Comparison of ENCODE assay signal across 1 cellular context in the genomic region with DNA sequence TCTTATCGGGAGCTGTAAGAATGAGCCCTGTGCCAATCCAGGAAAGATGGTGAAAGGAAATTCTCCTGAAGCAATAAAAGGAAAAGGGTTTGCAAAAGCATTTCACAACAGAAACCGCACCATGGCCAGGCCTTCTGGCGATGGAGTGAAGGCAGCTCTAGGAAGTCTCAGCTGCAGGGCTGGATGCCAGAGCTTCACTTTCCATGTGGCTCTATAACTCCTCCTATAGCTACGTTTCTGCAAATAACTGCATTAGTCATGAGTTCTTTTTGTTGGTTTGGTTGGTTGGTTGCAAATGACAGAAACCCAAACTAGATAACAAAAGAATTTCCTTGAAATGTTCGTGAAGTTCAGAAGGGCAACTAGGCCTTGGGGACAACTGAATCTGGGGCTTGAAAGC.
TF ChIP-seq lines count a peak whose summit lies in the region.

No MANE protein-coding gene starts in this region.

TF ChIP-seq in HepG2, 621 proteins besides CTCF, POLR2A, EP300 and RAD21 (continued from another document):
- TF ChIP-seq, protein P1, sequence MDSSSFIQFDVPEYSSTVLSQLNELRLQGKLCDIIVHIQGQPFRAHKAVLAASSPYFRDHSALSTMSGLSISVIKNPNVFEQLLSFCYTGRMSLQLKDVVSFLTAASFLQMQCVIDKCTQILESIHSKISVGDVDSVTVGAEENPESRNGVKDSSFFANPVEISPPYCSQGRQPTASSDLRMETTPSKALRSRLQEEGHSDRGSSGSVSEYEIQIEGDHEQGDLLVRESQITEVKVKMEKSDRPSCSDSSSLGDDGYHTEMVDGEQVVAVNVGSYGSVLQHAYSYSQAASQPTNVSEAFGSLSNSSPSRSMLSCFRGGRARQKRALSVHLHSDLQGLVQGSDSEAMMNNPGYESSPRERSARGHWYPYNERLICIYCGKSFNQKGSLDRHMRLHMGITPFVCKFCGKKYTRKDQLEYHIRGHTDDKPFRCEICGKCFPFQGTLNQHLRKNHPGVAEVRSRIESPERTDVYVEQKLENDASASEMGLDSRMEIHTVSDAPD (CRISPR knock-in tag; IDR thresholded peaks at IDR 0.05): no peak
- no peak for TF ChIP-seq MAFK (conservative IDR thresholded peaks at IDR 0.05 in 1 of 2, IDR thresholded peaks at IDR 0.05 in 1 of 2; ENCODE audit: low read length in 2 of 2)
- TF ChIP-seq ZBTB7A (CRISPR knock-in tag; IDR thresholded peaks at IDR 0.05): no peak
- no peak for TF ChIP-seq KLF6 (CRISPR knock-in tag; IDR thresholded peaks at IDR 0.05)
- TF ChIP-seq, protein P2, sequence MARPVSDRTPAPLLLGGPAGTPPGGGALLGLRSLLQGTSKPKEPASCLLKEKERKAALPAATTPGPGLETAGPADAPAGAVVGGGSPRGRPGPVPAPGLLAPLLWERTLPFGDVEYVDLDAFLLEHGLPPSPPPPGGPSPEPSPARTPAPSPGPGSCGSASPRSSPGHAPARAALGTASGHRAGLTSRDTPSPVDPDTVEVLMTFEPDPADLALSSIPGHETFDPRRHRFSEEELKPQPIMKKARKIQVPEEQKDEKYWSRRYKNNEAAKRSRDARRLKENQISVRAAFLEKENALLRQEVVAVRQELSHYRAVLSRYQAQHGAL (CRISPR knock-in tag; IDR thresholded peaks at IDR 0.05; ENCODE audit: not compliant biosample characterization): no peak
- no peak for TF ChIP-seq MEF2D (CRISPR knock-in tag; IDR thresholded peaks at IDR 0.05)
- no peak for TF ChIP-seq PAX8 (CRISPR knock-in tag; IDR thresholded peaks at IDR 0.05; ENCODE audit: borderline replicate concordance)
- TF ChIP-seq ZNF337 (CRISPR knock-in tag; IDR thresholded peaks at IDR 0.05; ENCODE audit: borderline replicate concordance, low read depth): no peak
- TF ChIP-seq, protein P3, sequence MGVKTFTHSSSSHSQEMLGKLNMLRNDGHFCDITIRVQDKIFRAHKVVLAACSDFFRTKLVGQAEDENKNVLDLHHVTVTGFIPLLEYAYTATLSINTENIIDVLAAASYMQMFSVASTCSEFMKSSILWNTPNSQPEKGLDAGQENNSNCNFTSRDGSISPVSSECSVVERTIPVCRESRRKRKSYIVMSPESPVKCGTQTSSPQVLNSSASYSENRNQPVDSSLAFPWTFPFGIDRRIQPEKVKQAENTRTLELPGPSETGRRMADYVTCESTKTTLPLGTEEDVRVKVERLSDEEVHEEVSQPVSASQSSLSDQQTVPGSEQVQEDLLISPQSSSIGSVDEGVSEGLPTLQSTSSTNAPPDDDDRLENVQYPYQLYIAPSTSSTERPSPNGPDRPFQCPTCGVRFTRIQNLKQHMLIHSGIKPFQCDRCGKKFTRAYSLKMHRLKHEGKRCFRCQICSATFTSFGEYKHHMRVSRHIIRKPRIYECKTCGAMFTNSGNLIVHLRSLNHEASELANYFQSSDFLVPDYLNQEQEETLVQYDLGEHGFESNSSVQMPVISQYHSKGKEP (CRISPR knock-in tag; IDR thresholded peaks at IDR 0.05): no peak
- TF ChIP-seq ZNF678 (CRISPR knock-in tag; IDR thresholded peaks at IDR 0.05): no peak
- TF ChIP-seq, protein P4, sequence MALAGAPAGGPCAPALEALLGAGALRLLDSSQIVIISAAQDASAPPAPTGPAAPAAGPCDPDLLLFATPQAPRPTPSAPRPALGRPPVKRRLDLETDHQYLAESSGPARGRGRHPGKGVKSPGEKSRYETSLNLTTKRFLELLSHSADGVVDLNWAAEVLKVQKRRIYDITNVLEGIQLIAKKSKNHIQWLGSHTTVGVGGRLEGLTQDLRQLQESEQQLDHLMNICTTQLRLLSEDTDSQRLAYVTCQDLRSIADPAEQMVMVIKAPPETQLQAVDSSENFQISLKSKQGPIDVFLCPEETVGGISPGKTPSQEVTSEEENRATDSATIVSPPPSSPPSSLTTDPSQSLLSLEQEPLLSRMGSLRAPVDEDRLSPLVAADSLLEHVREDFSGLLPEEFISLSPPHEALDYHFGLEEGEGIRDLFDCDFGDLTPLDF (CRISPR knock-in tag; IDR thresholded peaks at IDR 0.05): no peak
- no peak for TF ChIP-seq ZBTB38 (CRISPR knock-in tag; IDR thresholded peaks at IDR 0.05)
- no peak for TF ChIP-seq MAZ (IDR thresholded peaks at IDR 0.05; ENCODE audit: borderline replicate concordance, low read depth, low read length)
- no peak for TF ChIP-seq MAZ (CRISPR knock-in tag; IDR thresholded peaks at IDR 0.05; ENCODE audit: low read depth)
